In the genomic region with DNA sequence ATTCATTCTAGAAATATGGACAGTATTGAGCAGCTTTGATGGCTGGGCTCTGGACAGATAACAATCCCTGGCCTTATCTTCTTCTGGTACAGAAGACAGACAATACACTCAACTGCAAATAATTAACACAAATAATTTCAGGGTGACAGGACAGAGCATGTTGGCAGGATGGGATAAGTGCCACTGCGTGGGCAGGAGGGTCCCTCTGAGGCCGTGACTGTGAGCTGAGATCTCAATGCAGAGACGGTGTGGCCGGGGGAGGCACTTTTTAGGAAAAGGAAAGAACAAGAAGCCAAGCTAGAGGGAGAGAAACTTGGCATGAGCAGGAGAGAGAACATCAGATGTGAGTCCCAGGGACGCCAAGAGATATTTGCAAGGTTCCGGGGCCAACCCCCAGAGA, we compare ENCODE assay signal across 3 cellular contexts.
TF ChIP-seq lines count a peak whose summit lies in the region.

No MANE protein-coding gene starts in this region.

TF ChIP-seq in IMR-90, 13 proteins besides CTCF, POLR2A, EP300 and RAD21:
- TF ChIP-seq USF2 (IDR thresholded peaks at IDR 0.05; ENCODE audit: low read depth, low read length): no peak
- TF ChIP-seq BHLHE40 (IDR thresholded peaks at IDR 0.05; ENCODE audit: low read depth, low read length): no peak
- no peak for TF ChIP-seq MAFK (IDR thresholded peaks at IDR 0.05; ENCODE audit: low read depth, low read length)
- TF ChIP-seq RCOR1 (IDR thresholded peaks at IDR 0.05; ENCODE audit: insufficient replicate concordance, low read length): no peak
- TF ChIP-seq FOS (IDR thresholded peaks at IDR 0.05; ENCODE audit: low read depth, low read length): no peak
- no peak for TF ChIP-seq MAZ (IDR thresholded peaks at IDR 0.05; ENCODE audit: borderline replicate concordance, low read depth, low read length)
- no peak for TF ChIP-seq MXI1 (IDR thresholded peaks at IDR 0.05; ENCODE audit: borderline replicate concordance, low read depth, low read length)
- TF ChIP-seq CEBPB (IDR thresholded peaks at IDR 0.05; ENCODE audit: low read depth, low read length): no peak
- TF ChIP-seq, protein P1, sequence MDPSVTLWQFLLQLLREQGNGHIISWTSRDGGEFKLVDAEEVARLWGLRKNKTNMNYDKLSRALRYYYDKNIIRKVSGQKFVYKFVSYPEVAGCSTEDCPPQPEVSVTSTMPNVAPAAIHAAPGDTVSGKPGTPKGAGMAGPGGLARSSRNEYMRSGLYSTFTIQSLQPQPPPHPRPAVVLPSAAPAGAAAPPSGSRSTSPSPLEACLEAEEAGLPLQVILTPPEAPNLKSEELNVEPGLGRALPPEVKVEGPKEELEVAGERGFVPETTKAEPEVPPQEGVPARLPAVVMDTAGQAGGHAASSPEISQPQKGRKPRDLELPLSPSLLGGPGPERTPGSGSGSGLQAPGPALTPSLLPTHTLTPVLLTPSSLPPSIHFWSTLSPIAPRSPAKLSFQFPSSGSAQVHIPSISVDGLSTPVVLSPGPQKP (IDR thresholded peaks at IDR 0.05; ENCODE audit: borderline replicate concordance, low read depth, low read length): no peak
- no peak for TF ChIP-seq RFX5 (IDR thresholded peaks at IDR 0.05; ENCODE audit: low read depth, low read length)
- no peak for TF ChIP-seq SMC3 (IDR thresholded peaks at IDR 0.05; ENCODE audit: low read depth, low read length)
- TF ChIP-seq CHD1 (IDR thresholded peaks at IDR 0.05; ENCODE audit: low read depth, low read length): no peak
- no peak for TF ChIP-seq NFE2L2 (IDR thresholded peaks at IDR 0.05; ENCODE audit: low read depth, low read length)

TF ChIP-seq in GM12878, 131 proteins besides CTCF, POLR2A, EP300 and RAD21:
- no peak for TF ChIP-seq ZZZ3 (IDR thresholded peaks at IDR 0.05; ENCODE audit: control insufficient read depth, insufficient read length, low read depth)
- no peak for TF ChIP-seq NFYA (IDR thresholded peaks at IDR 0.05; ENCODE audit: borderline replicate concordance, low read depth, low read length)
- TF ChIP-seq, protein P2, sequence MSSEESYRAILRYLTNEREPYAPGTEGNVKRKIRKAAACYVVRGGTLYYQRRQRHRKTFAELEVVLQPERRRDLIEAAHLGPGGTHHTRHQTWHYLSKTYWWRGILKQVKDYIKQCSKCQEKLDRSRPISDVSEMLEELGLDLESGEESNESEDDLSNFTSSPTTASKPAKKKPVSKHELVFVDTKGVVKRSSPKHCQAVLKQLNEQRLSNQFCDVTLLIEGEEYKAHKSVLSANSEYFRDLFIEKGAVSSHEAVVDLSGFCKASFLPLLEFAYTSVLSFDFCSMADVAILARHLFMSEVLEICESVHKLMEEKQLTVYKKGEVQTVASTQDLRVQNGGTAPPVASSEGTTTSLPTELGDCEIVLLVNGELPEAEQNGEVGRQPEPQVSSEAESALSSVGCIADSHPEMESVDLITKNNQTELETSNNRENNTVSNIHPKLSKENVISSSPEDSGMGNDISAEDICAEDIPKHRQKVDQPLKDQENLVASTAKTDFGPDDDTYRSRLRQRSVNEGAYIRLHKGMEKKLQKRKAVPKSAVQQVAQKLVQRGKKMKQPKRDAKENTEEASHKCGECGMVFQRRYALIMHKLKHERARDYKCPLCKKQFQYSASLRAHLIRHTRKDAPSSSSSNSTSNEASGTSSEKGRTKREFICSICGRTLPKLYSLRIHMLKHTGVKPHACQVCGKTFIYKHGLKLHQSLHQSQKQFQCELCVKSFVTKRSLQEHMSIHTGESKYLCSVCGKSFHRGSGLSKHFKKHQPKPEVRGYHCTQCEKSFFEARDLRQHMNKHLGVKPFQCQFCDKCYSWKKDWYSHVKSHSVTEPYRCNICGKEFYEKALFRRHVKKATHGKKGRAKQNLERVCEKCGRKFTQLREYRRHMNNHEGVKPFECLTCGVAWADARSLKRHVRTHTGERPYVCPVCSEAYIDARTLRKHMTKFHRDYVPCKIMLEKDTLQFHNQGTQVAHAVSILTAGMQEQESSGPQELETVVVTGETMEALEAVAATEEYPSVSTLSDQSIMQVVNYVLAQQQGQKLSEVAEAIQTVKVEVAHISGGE (CRISPR knock-in tag; IDR thresholded peaks at IDR 0.05): no peak
- TF ChIP-seq RB1 (IDR thresholded peaks at IDR 0.05; ENCODE audit: borderline replicate concordance): no peak
- TF ChIP-seq MXI1 (IDR thresholded peaks at IDR 0.05; ENCODE audit: low read depth, low read length): no peak
- TF ChIP-seq, protein P3, sequence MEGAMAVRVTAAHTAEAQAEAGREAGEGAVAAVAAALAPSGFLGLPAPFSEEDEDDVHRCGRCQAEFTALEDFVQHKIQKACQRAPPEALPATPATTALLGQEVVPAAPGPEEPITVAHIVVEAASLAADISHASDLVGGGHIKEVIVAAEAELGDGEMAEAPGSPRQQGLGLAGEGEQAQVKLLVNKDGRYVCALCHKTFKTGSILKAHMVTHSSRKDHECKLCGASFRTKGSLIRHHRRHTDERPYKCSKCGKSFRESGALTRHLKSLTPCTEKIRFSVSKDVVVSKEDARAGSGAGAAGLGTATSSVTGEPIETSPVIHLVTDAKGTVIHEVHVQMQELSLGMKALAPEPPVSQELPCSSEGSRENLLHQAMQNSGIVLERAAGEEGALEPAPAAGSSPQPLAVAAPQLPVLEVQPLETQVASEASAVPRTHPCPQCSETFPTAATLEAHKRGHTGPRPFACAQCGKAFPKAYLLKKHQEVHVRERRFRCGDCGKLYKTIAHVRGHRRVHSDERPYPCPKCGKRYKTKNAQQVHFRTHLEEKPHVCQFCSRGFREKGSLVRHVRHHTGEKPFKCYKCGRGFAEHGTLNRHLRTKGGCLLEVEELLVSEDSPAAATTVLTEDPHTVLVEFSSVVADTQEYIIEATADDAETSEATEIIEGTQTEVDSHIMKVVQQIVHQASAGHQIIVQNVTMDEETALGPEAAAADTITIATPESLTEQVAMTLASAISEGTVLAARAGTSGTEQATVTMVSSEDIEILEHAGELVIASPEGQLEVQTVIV (IDR thresholded peaks at IDR 0.05; ENCODE audit: borderline replicate concordance, partially characterized antibody): no peak
- no peak for TF ChIP-seq GATAD2B (conservative IDR thresholded peaks at IDR 0.05; ENCODE audit: low read depth)
- TF ChIP-seq TARDBP (IDR thresholded peaks at IDR 0.05; ENCODE audit: borderline replicate concordance): no peak
- no peak for TF ChIP-seq HDAC6 (IDR thresholded peaks at IDR 0.05; ENCODE audit: unreplicated experiment)
- TF ChIP-seq ZBTB33 (IDR thresholded peaks at IDR 0.05): no peak
- no peak for TF ChIP-seq SREBF2 (IDR thresholded peaks at IDR 0.05; ENCODE audit: low read length)
- TF ChIP-seq CEBPB (IDR thresholded peaks at IDR 0.05; ENCODE audit: borderline replicate concordance in 1 of 2, low read depth in 2 of 2, low read length in 2 of 2): no peak
- no peak for TF ChIP-seq CBX3 (IDR thresholded peaks at IDR 0.05; ENCODE audit: borderline replicate concordance, low read depth)
- no peak for TF ChIP-seq ZNF384 (IDR thresholded peaks at IDR 0.05; ENCODE audit: borderline replicate concordance, low read depth, low read length)
- no peak for TF ChIP-seq PAX5 (IDR thresholded peaks at IDR 0.05; ENCODE audit: borderline replicate concordance, low read depth, low read length)
- no peak for TF ChIP-seq ESRRA (IDR thresholded peaks at IDR 0.05; ENCODE audit: low read length)
- TF ChIP-seq JUND (IDR thresholded peaks at IDR 0.05; ENCODE audit: low read depth, low read length): no peak
- no peak for TF ChIP-seq CBFB (IDR thresholded peaks at IDR 0.05; ENCODE audit: low read depth)
- TF ChIP-seq BMI1 (IDR thresholded peaks at IDR 0.05; ENCODE audit: borderline replicate concordance): no peak
- TF ChIP-seq POLR2AphosphoS2 (IDR thresholded peaks at IDR 0.05; ENCODE audit: low read depth, low read length): no peak
TF ChIP-seq in GM12878: peak in this region for 0.

TF ChIP-seq in WTC11, 78 proteins besides CTCF, POLR2A, EP300 and RAD21 (continues in another document):
- no peak for TF ChIP-seq SOX15 (CRISPR knock-in tag; IDR thresholded peaks at IDR 0.05)
- no peak for TF ChIP-seq ZNF263 (CRISPR knock-in tag; IDR thresholded peaks at IDR 0.05; ENCODE audit: low read depth)
- TF ChIP-seq HMGXB4 (CRISPR knock-in tag; IDR thresholded peaks at IDR 0.05): no peak
- TF ChIP-seq, protein P4, sequence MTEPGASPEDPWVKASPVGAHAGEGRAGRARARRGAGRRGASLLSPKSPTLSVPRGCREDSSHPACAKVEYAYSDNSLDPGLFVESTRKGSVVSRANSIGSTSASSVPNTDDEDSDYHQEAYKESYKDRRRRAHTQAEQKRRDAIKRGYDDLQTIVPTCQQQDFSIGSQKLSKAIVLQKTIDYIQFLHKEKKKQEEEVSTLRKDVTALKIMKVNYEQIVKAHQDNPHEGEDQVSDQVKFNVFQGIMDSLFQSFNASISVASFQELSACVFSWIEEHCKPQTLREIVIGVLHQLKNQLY (CRISPR knock-in tag; IDR thresholded peaks at IDR 0.05): no peak
- TF ChIP-seq ATF1 (CRISPR knock-in tag; IDR thresholded peaks at IDR 0.05): no peak
- TF ChIP-seq, protein P5, sequence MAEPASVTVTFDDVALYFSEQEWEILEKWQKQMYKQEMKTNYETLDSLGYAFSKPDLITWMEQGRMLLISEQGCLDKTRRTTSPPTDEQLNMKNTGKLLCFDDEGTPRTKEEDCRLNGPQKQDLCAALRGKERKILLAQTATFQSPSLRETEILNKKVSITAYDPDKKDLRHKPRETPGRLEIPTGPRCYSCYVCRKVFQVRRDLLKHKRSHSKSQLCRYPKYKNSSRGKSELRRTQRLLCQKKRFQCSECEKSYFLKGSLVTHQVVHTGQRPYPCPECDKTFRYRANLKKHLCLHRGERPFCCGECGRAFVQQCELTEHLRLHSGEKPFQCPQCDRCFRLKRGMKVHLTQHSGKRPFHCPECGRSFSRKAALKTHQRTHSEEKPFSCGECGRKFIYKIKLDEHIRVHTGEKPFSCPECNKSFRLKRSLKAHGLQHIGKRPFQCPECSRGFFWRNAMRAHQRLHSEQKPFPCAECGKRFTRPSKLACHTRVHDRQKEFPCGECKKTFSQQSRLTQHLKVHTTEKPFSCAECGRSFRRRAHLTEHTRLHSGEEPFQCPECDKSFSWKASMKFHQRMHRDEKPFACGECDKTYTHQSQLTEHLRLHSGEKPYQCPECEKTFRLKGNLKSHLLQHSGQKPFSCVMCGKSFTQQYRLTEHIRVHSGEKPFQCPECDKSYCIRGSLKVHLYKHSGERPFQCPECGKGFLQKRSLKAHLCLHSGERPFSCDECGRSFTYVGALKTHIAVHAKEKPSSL (CRISPR knock-in tag; conservative IDR thresholded peaks at IDR 0.05): no peak
- no peak for TF ChIP-seq TCF7 (CRISPR knock-in tag; IDR thresholded peaks at IDR 0.05; ENCODE audit: low read depth)
- no peak for TF ChIP-seq GTF2I (CRISPR knock-in tag; conservative IDR thresholded peaks at IDR 0.05)
- TF ChIP-seq GABPB1 (CRISPR knock-in tag; IDR thresholded peaks at IDR 0.05): no peak
- no peak for TF ChIP-seq ZNF317 (CRISPR knock-in tag; IDR thresholded peaks at IDR 0.05; ENCODE audit: borderline replicate concordance, low read depth)
- TF ChIP-seq, protein P6, sequence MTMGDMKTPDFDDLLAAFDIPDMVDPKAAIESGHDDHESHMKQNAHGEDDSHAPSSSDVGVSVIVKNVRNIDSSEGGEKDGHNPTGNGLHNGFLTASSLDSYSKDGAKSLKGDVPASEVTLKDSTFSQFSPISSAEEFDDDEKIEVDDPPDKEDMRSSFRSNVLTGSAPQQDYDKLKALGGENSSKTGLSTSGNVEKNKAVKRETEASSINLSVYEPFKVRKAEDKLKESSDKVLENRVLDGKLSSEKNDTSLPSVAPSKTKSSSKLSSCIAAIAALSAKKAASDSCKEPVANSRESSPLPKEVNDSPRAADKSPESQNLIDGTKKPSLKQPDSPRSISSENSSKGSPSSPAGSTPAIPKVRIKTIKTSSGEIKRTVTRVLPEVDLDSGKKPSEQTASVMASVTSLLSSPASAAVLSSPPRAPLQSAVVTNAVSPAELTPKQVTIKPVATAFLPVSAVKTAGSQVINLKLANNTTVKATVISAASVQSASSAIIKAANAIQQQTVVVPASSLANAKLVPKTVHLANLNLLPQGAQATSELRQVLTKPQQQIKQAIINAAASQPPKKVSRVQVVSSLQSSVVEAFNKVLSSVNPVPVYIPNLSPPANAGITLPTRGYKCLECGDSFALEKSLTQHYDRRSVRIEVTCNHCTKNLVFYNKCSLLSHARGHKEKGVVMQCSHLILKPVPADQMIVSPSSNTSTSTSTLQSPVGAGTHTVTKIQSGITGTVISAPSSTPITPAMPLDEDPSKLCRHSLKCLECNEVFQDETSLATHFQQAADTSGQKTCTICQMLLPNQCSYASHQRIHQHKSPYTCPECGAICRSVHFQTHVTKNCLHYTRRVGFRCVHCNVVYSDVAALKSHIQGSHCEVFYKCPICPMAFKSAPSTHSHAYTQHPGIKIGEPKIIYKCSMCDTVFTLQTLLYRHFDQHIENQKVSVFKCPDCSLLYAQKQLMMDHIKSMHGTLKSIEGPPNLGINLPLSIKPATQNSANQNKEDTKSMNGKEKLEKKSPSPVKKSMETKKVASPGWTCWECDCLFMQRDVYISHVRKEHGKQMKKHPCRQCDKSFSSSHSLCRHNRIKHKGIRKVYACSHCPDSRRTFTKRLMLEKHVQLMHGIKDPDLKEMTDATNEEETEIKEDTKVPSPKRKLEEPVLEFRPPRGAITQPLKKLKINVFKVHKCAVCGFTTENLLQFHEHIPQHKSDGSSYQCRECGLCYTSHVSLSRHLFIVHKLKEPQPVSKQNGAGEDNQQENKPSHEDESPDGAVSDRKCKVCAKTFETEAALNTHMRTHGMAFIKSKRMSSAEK (CRISPR knock-in tag; IDR thresholded peaks at IDR 0.05; ENCODE audit: borderline replicate concordance): no peak
- TF ChIP-seq, protein P7, sequence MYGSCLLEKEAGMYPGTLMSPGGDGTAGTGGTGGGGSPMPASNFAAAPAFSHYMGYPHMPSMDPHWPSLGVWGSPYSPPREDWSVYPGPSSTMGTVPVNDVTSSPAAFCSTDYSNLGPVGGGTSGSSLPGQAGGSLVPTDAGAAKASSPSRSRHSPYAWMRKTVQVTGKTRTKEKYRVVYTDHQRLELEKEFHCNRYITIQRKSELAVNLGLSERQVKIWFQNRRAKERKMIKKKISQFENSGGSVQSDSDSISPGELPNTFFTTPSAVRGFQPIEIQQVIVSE (CRISPR knock-in tag; IDR thresholded peaks at IDR 0.05; ENCODE audit: borderline replicate concordance): no peak
- TF ChIP-seq, protein P8, sequence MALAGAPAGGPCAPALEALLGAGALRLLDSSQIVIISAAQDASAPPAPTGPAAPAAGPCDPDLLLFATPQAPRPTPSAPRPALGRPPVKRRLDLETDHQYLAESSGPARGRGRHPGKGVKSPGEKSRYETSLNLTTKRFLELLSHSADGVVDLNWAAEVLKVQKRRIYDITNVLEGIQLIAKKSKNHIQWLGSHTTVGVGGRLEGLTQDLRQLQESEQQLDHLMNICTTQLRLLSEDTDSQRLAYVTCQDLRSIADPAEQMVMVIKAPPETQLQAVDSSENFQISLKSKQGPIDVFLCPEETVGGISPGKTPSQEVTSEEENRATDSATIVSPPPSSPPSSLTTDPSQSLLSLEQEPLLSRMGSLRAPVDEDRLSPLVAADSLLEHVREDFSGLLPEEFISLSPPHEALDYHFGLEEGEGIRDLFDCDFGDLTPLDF (CRISPR knock-in tag; IDR thresholded peaks at IDR 0.05): no peak
